In the genomic region with DNA sequence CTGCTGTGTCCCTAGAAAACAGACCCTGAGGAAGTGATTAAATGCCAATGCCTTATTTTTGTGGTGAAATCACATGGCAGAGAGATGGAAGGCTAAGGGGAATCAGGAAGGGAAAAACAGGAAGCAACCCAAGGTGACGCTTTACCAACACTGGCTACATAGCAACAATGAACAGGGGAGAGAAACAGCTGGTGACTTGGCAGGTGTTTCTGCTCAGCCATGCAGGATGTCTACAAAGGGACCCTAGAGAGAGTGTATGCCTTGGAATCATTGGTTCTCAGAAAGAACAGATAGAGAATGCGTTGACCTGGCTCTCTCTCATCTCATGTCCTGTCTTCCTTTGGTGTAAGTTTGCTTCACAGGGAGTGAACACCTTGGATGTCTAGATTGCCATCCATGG, we compare ENCODE assay signal across 15 cellular contexts.
DNase-seq lines count a peak whose midpoint lies in the region; ATAC-seq and TF ChIP-seq lines count a peak whose summit lies in the region.
"Had no signal": no experiment of that assay in that cellular context is flagged by ENCODE, and none has a peak within 500 bp of the region (broad histone marks: within the 10 kb centered on the region; RNA-seq: fewer than 3 reads in every experiment).

No MANE protein-coding gene starts in this region.

- no peak overlapping the region for H3K9ac ChIP-seq in DND-41 (ENCODE audit: low read depth, low read length)

- no peaks in the 10 kb centered on the region for H3K79me2 ChIP-seq in DND-41 (ENCODE audit: insufficient read depth, low read length)

- H3K9me3 ChIP-seq in DND-41 (ENCODE audit: insufficient read depth, low read length, severe bottlenecking) (no peaks in the 10 kb centered on the region), heart left ventricle (no peaks in the 10 kb centered on the region)

- H3K4me1 ChIP-seq in DND-41 (ENCODE audit: insufficient read depth, low read length) (peaks cover 6% of the 10 kb centered on the region; the same call in 1 of the 2 replicates), heart left ventricle (no peaks in the 10 kb centered on the region)
- H3K4me1 ChIP-seq: BE2C had no signal

- DNase-seq in COR-L47 (lab: John Stamatoyannopoulos, UW) (peak; percentile 49), DND-41 (no peak), NCI-H510A (lab: John Stamatoyannopoulos, UW) (peak; percentile 82), fibroblast of pulmonary artery (ENCODE audit: low read depth) (peak; percentile 11), heart left ventricle (no peak), NCI-H226 (no peak)
- DNase-seq: BE2C; CD8-positive, alpha-beta memory T cell; HCEC 1CT; IMR-90; MV-4-11; NCI-H1694 treated with DMSO at 0.1 percent for 48 hours; NCI-H526 treated with DMSO at 0.1 percent for 48 hours; SHP77 treated with DMSO at 0.1 percent for 48 hours had no signal

- no peaks in the 10 kb centered on the region for H4K20me1 ChIP-seq in DND-41 (ENCODE audit: insufficient read depth, low read length)

- no peaks in the 10 kb centered on the region for H3K36me3 ChIP-seq in DND-41 (ENCODE audit: insufficient read depth, low read length)
- no peaks in the 10 kb centered on the region for H3K36me3 ChIP-seq in heart left ventricle
- H3K36me3 ChIP-seq: BE2C had no signal

- no peak overlapping the region for H2AFZ ChIP-seq in DND-41 (ENCODE audit: low read depth, low read length)

- ATAC-seq in DND-41 (ENCODE audit: insufficient read depth, low read depth) = peak; percentile 60
- ATAC-seq in heart left ventricle = no peak
- ATAC-seq in GM18867 (IDR thresholded peaks at IDR 0.05; ENCODE audit: unreplicated experiment) = no peak

- no peak for TF ChIP-seq POLR2A in heart left ventricle (IDR thresholded peaks at IDR 0.05)

- H3K27ac ChIP-seq in DND-41 (ENCODE audit: low read length) (no peak overlapping the region), heart left ventricle (no peak overlapping the region)

- no peak overlapping the region for H3K4me2 ChIP-seq in DND-41 (ENCODE audit: insufficient read depth, low read length)

- TF ChIP-seq CTCF in DND-41 (IDR thresholded peaks at IDR 0.05; ENCODE audit: borderline replicate concordance, extremely low read depth, low read length, poor library complexity, severe bottlenecking) (no peak), fibroblast of pulmonary artery (IDR thresholded peaks at IDR 0.05; ENCODE audit: low read length, missing control alignments) (no peak), heart left ventricle (IDR thresholded peaks at IDR 0.05) (no peak)

- H3K4me3 ChIP-seq in DND-41 (ENCODE audit: low read depth in 1 of 2, low read length in 2 of 2) = no peak overlapping the region
- no peak overlapping the region for H3K4me3 ChIP-seq in fibroblast of pulmonary artery (replicated peaks; ENCODE audit: low read depth, low read length)
- no peak overlapping the region for H3K4me3 ChIP-seq in heart left ventricle

- 53 to 78% (median 67%) methylated on average over 2 of the region's 2 CpGs for WGBS in heart left ventricle, 4 donors

- intact Hi-C loops in heart left ventricle (cut with DNase I) = no loop called here

- H3K27me3 ChIP-seq in DND-41 (ENCODE audit: insufficient read depth, low read length, poor library complexity) (peaks cover 3% of the 10 kb centered on the region), heart left ventricle (no peaks in the 10 kb centered on the region)
- H3K27me3 ChIP-seq: BE2C had no signal

Comparison
In these comparisons a context has a peak if more than half of its experiments do, and no peak if none do; other contexts are left out.
1. DNase-seq: peak in COR-L47 (single experiment), NCI-H510A (single experiment) and fibroblast of pulmonary artery (single experiment); none in DND-41 (single experiment), heart left ventricle (0 of 5) and NCI-H226 (single experiment).